31 cellular contexts compared by ENCODE assay signal in the genomic region with DNA sequence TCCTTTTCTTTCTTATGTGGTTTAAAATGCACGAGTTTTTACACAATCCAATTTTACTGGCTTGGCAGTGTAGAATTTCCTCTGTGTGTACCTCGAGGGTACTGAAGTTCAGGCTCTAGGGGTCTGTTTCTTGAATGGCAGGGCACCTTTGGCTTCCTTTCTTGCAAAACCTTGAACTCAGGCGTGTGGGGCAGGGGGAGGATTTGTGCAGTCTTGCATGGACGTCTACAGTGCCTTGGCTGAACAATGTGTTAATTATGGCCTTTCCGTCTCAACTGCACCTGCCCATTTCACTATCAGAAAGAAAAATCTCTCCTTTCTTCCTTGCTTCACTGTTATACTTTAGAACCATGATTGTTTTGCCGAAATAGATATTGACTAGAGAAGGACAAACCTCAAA.
"Had no signal": no experiment of that assay in that cellular context is flagged by ENCODE, and none has a peak within 500 bp of the region (broad histone marks: within the 10 kb centered on the region; RNA-seq: fewer than 3 reads in every experiment).

No MANE protein-coding gene starts in this region.

- H3K79me2 ChIP-seq: parathyroid adenoma had no signal

- H3K4me1 ChIP-seq: right lobe of liver, upper lobe of left lung had no signal

- H3K4me3 Mint-ChIP-seq: immature natural killer cell; memory B cell; naive B cell; natural killer cell treated with Interleukin-12 subunit alpha and Interleukin-12 subunit beta and Interleukin-15 and Interleukin-18, amount 100 ng/mL, for 72 hours; neural crest cell; stimulated activated naive B cell treated with anti-CD40 and anti-IgM and Interleukin-4, amounts not matched to agents 10 μg/mL and 1 μg/mL and 100 μg/mL, for 72 hours; stimulated activated naive CD8-positive, alpha-beta T cell treated with anti-CD3 and anti-CD28 coated beads, Interleukin-15, Interleukin-2, amounts not matched to agents 100 ng/mL and 50 ng/mL, for 24 hours had no signal

- H3K9me3 Mint-ChIP-seq: memory B cell; natural killer cell treated with Interleukin-12 subunit alpha and Interleukin-12 subunit beta and Interleukin-15 and Interleukin-18, amount 100 ng/mL, for 72 hours; neural crest cell; stimulated activated naive B cell treated with anti-CD40 and anti-IgM and Interleukin-4, amounts not matched to agents 10 μg/mL and 1 μg/mL and 100 μg/mL, for 72 hours; stimulated activated naive CD8-positive, alpha-beta T cell treated with anti-CD3 and anti-CD28 coated beads, Interleukin-15, Interleukin-2, amounts not matched to agents 100 ng/mL and 50 ng/mL, for 24 hours had no signal

- H3K27me3 Mint-ChIP-seq: memory B cell; naive B cell; natural killer cell treated with Interleukin-12 subunit alpha and Interleukin-12 subunit beta and Interleukin-15 and Interleukin-18, amount 100 ng/mL, for 72 hours; progenitor cell of endocrine pancreas; stimulated activated naive B cell treated with anti-CD40 and anti-IgM and Interleukin-4, amounts not matched to agents 10 μg/mL and 1 μg/mL and 100 μg/mL, for 72 hours; stimulated activated naive CD8-positive, alpha-beta T cell treated with anti-CD3 and anti-CD28 coated beads, Interleukin-15, Interleukin-2, amounts not matched to agents 100 ng/mL and 50 ng/mL, for 24 hours had no signal

- H3K27ac ChIP-seq: coronary artery, esophagus muscularis mucosa, foreskin keratinocyte, gastroesophageal sphincter, neutrophil, parathyroid adenoma, right lobe of liver, thoracic aorta, tibial nerve, upper lobe of left lung had no signal

- H3K36me3 ChIP-seq: esophagus muscularis mucosa, gastroesophageal sphincter, neutrophil, right lobe of liver, thoracic aorta, tibial nerve, upper lobe of left lung had no signal

- H3K9ac ChIP-seq: parathyroid adenoma had no signal

- H3K27ac Mint-ChIP-seq: immature natural killer cell; memory B cell; naive B cell; natural killer cell treated with Interleukin-12 subunit alpha and Interleukin-12 subunit beta and Interleukin-15 and Interleukin-18, amount 100 ng/mL, for 72 hours; progenitor cell of endocrine pancreas; stimulated activated naive B cell treated with anti-CD40 and anti-IgM and Interleukin-4, amounts not matched to agents 10 μg/mL and 1 μg/mL and 100 μg/mL, for 72 hours; stimulated activated naive CD8-positive, alpha-beta T cell treated with anti-CD3 and anti-CD28 coated beads, Interleukin-15, Interleukin-2, amounts not matched to agents 100 ng/mL and 50 ng/mL, for 24 hours had no signal

- H3K36me3 Mint-ChIP-seq: immature natural killer cell; memory B cell; naive B cell; natural killer cell treated with Interleukin-12 subunit alpha and Interleukin-12 subunit beta and Interleukin-15 and Interleukin-18, amount 100 ng/mL, for 72 hours; stimulated activated naive B cell treated with anti-CD40 and anti-IgM and Interleukin-4, amounts not matched to agents 10 μg/mL and 1 μg/mL and 100 μg/mL, for 72 hours had no signal

- ATAC-seq: foreskin keratinocyte; gastroesophageal sphincter; left colon; mucosa of descending colon; natural killer cell treated with Interleukin-12 subunit alpha and Interleukin-12 subunit beta and Interleukin-15 and Interleukin-18, amount 100 ng/mL, for 72 hours; right lobe of liver; stimulated activated naive B cell treated with anti-CD40 and anti-IgM and Interleukin-4, amounts not matched to agents 10 μg/mL and 1 μg/mL and 100 μg/mL, for 72 hours had no signal

- DNase-seq: dermis blood vessel endothelial cell; effector memory CD4-positive, alpha-beta T cell; foreskin keratinocyte; hypothalamus; immature natural killer cell; islet precursor cell; kidney glomerular epithelial cell; left colon; mucosa of descending colon; naive B cell; right lobe of liver; small intestine; stimulated activated CD4-positive, alpha-beta T cell treated with anti-CD3 and anti-CD28 coated beads, Interleukin-15, amount 100 ng/mL, for 24 hours; stimulated activated CD4-positive, alpha-beta T cell treated with anti-CD3 and anti-CD28 coated beads, Interleukin-2, amount 100 ng/mL, for 48 hours; stimulated activated naive B cell treated with anti-CD40 and anti-IgM and Interleukin-4, amounts not matched to agents 10 μg/mL and 1 μg/mL and 100 μg/mL, for 72 hours; upper lobe of left lung had no signal

- H3K4me1 Mint-ChIP-seq: immature natural killer cell, memory B cell, naive B cell had no signal

- FAIRE-seq: endothelial cell of umbilical vein, small intestine, urothelium cell line had no signal

- H3K4me3 ChIP-seq: coronary artery, esophagus muscularis mucosa, gastroesophageal sphincter, lung, mucosa of descending colon, right lobe of liver, thoracic aorta, tibial nerve, upper lobe of left lung had no signal

- H3K9me3 ChIP-seq: esophagus muscularis mucosa, gastroesophageal sphincter, mucosa of descending colon, neutrophil, right lobe of liver, thoracic aorta, tibial nerve, upper lobe of left lung had no signal

- H3K27me3 ChIP-seq: esophagus muscularis mucosa, foreskin keratinocyte, gastroesophageal sphincter, neutrophil, right lobe of liver, tibial nerve, upper lobe of left lung had no signal

- H2AFZ ChIP-seq: parathyroid adenoma had no signal
